In the genomic region with DNA sequence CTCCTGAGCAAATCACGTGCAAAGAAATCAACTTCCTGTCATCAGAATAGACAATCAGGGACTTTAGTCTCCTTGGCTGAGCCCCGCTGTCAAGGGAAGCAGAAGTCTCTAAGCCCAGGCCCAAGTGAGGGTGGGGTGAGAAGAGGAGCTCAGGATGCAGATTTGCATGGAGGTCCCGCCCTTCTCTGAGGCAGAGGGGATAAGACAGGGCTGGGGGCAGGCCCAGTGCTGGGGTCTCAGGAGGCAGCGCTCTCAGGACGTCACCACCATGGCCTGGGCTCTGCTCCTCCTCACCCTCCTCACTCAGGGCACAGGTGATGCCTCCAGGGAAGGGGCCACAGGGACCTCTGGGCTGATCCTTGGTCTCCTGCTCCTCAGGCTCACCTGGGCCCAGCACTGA, we compare ENCODE assay signal across 1 cellular context.
TF ChIP-seq lines count a peak whose summit lies in the region.
"Not testable (repeated sequence)": the region's sequence is repeated elsewhere in the genome, so short reads cannot be mapped to it uniquely, and the experiment has no call there.

No MANE protein-coding gene starts in this region.

TF ChIP-seq in K562, 482 proteins besides CTCF, POLR2A, EP300 and RAD21:
- TF ChIP-seq, protein P1, sequence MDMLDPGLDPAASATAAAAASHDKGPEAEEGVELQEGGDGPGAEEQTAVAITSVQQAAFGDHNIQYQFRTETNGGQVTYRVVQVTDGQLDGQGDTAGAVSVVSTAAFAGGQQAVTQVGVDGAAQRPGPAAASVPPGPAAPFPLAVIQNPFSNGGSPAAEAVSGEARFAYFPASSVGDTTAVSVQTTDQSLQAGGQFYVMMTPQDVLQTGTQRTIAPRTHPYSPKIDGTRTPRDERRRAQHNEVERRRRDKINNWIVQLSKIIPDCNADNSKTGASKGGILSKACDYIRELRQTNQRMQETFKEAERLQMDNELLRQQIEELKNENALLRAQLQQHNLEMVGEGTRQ (CRISPR knock-in tag; IDR thresholded peaks at IDR 0.05) = 0 out of 2 replicates have a peak, but pooled peaks have one; percentile 2
- TF ChIP-seq ZNF184 (CRISPR knock-in tag; IDR thresholded peaks at IDR 0.05) = 0 out of 2 replicates have a peak, but pooled peaks have one; percentile 38
- TF ChIP-seq, protein P2, sequence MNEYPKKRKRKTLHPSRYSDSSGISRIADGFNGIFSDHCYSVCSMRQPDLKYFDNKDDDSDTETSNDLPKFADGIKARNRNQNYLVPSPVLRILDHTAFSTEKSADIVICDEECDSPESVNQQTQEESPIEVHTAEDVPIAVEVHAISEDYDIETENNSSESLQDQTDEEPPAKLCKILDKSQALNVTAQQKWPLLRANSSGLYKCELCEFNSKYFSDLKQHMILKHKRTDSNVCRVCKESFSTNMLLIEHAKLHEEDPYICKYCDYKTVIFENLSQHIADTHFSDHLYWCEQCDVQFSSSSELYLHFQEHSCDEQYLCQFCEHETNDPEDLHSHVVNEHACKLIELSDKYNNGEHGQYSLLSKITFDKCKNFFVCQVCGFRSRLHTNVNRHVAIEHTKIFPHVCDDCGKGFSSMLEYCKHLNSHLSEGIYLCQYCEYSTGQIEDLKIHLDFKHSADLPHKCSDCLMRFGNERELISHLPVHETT (CRISPR knock-in tag; conservative IDR thresholded peaks at IDR 0.05 in 1 of 2, IDR thresholded peaks at IDR 0.05 in 1 of 2) = peak in 1 of 2 experiments; percentile 63; a peak in 1 of 4 replicates
- peak; percentile 4; the same call in 1 of the 2 replicates for TF ChIP-seq PBX2 (CRISPR knock-in tag; IDR thresholded peaks at IDR 0.05; ENCODE audit: low read depth)
- TF ChIP-seq PBX2 (tag; conservative IDR thresholded peaks at IDR 0.05; ENCODE audit: low read depth); ZBTB40 (IDR thresholded peaks at IDR 0.05); MYNN (IDR thresholded peaks at IDR 0.05): not testable (repeated sequence)
- peak; percentile 49; the same call in 1 of the 2 replicates for TF ChIP-seq ZBTB40 (CRISPR knock-in tag; IDR thresholded peaks at IDR 0.05)
- TF ChIP-seq MYNN (CRISPR knock-in tag; IDR thresholded peaks at IDR 0.05) = peak; percentile 14
